Comparison of ENCODE assay signal across 8 cellular contexts in the genomic region with DNA sequence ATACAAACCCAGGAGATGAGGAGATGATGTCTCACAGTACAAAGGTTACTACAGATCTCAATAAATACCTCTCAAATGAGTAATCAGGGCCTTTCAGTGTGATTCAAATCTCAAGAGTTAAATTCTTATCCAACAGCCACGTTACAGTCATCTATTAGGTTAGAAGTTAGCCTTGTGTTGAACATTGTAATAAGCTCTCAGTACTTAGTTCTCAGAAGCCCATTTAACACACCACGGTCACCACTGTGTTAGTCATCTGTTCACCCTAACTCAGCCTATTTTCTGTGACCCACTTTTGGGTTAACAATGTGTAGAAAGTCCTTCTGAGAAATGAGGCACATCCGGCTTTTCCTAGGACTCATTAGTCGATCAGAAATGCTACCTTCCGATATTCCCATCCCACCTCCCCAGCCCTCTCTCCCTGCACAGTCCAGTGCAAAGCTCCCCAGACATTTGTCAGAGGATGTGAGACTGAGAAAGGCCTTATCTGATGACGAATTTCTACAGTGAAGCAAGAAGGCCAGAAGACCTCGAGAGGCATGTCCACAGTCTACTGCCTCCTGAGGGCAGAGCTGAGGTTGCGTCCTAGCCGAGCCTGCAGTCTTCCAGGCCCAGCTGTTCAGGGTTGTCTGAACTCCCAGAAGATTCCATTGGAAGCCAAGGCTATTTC.
DNase-seq lines count a peak whose midpoint lies in the region; ATAC-seq and TF ChIP-seq lines count a peak whose summit lies in the region.

No MANE protein-coding gene starts in this region.

- peaks cover 0 to 20% of the 10 kb centered on the region in 2 donors for H3K36me3 ChIP-seq in duodenal mucosa (ENCODE audit: control insufficient read depth in 1 of 2, insufficient read depth in 2 of 2, low read length in 2 of 2)

- H3K27me3 Mint-ChIP-seq in HFFc6 (ENCODE audit: insufficient read depth), result peaks cover 3% of the 10 kb centered on the region; the same call in 1 of the 2 replicates
- no peaks in the 10 kb centered on the region for H3K27me3 Mint-ChIP-seq in progenitor cell of endocrine pancreas

- TF ChIP-seq CTCF in HFFc6 (IDR thresholded peaks at IDR 0.05) (peak; percentile 78), progenitor cell of endocrine pancreas (IDR thresholded peaks at IDR 0.05; ENCODE audit: unreplicated experiment) (peak; percentile 32)

- H3K9me3 Mint-ChIP-seq in HFFc6 (no peaks in the 10 kb centered on the region), progenitor cell of endocrine pancreas (ENCODE audit: low read depth) (no peaks in the 10 kb centered on the region)

- H3K9me3 ChIP-seq in duodenal mucosa (ENCODE audit: control insufficient read depth in 1 of 2, low read length in 2 of 2), result no peaks in the 10 kb centered on the region

- H3K4me3 Mint-ChIP-seq in HFFc6 (peak overlapping the region; percentile 83), progenitor cell of endocrine pancreas (ENCODE audit: low read depth) (no peak overlapping the region)

- peak overlapping the region; percentile 100 for H3K27ac Mint-ChIP-seq in HFFc6
- no peak overlapping the region for H3K27ac Mint-ChIP-seq in progenitor cell of endocrine pancreas

- intact Hi-C loops in Right ventricle myocardium inferior (cut with DNase I), result no loop called here
- intact Hi-C loops in cardiac septum (cut with DNase I), result no loop called here

- peak; percentile 73 for ATAC-seq in Right ventricle myocardium inferior

- H3K9ac ChIP-seq in duodenal mucosa (ENCODE audit: low read depth in 1 of 2, low read length in 2 of 2), result no peak overlapping the region

- peak overlapping the region; percentile 15 for H3K27ac ChIP-seq in duodenal mucosa (ENCODE audit: low read depth, low read length)

- H3K36me3 Mint-ChIP-seq in HFFc6 (ENCODE audit: low read depth), result peaks cover 25% of the 10 kb centered on the region; the same call in 1 of the 2 replicates
- peaks cover 23% of the 10 kb centered on the region for H3K36me3 Mint-ChIP-seq in progenitor cell of endocrine pancreas (ENCODE audit: insufficient read depth)

- H3K4me3 ChIP-seq in duodenal mucosa (ENCODE audit: low read depth in 1 of 2, low read length in 2 of 2), result no peak overlapping the region

- H3K4me1 ChIP-seq in duodenal mucosa (ENCODE audit: control insufficient read depth in 1 of 2, insufficient read depth in 2 of 2, low read length in 2 of 2), result peaks cover 12 to 13% of the 10 kb centered on the region in 2 donors

- DNase-seq in Right ventricle myocardium inferior (ENCODE audit: missing footprints) (no peak), cardiac septum (ENCODE audit: low spot score) (no peak), HFFc6 (peak; percentile 98), NCI-H460 (ENCODE audit: extremely low read depth, low read depth) (peak; percentile 20), progenitor cell of endocrine pancreas (ENCODE audit: low spot score, unreplicated experiment) (no peak), hypothalamus (lab: John Stamatoyannopoulos, UW) (no peak), NCI-H2171 treated with DMSO at 0.1 percent for 48 hours (lab: John Stamatoyannopoulos, UW) (no peak)

- H3K4me1 Mint-ChIP-seq in HFFc6 (ENCODE audit: low read depth), result peaks cover 42% of the 10 kb centered on the region
- peaks cover 6% of the 10 kb centered on the region for H3K4me1 Mint-ChIP-seq in progenitor cell of endocrine pancreas (ENCODE audit: low read depth)

- H3K27me3 ChIP-seq in duodenal mucosa (ENCODE audit: control insufficient read depth in 1 of 2, insufficient read depth in 2 of 2, low read length in 2 of 2), result no peaks in the 10 kb centered on the region

Comparison
In these comparisons a context has a peak if more than half of its experiments do, and no peak if none do; other contexts are left out.
1. DNase-seq: peak in HFFc6 (single experiment) and NCI-H460 (single experiment); none in Right ventricle myocardium inferior (single experiment), cardiac septum (single experiment), progenitor cell of endocrine pancreas (single experiment), hypothalamus (0 of 51) and NCI-H2171 treated with DMSO at 0.1 percent for 48 hours (single experiment).